ENCODE assay signal across 9 cellular contexts in the genomic region with DNA sequence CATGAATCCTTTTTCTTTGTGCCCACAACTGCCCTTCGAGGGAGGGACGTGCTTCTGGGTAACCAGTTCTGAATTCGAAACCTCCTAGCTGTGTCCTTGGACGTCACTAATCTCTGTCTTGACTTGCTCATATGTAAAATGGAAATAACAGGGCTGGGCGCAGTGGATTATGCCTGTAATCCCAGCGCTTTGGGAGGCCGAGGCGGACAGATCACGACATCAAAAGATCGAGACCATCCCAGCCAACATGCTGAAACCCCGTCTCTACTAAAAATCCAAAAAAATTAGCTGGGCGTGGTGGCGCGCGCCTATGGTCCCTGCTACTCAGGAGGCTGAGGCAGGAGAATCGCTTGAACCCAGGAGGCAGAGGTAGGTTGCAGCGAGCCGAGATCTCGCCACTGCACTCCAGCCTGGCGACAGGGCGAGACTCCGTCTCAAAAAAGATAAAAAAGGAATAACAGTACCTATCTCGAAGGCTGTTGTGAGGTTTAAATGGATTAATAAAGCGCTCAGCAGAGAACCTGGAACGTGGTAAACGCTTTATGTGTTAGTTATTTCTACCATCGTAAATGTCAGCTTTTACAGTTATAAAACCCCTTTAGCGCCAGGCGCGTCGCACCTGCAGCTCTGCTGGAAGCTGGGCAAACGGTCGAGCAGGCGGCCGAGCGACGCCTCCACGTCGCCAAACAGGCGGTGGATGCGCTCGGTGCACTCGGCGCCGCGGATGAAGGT. TPM values are rescaled to one million over a fixed set of nuclear protein-coding genes. Genes with fewer than 3 reads are reported as not detected.
DNase-seq lines count a peak whose midpoint lies in the region; ATAC-seq and TF ChIP-seq lines count a peak whose summit lies in the region.
"Had no signal": no experiment of that assay in that cellular context is flagged by ENCODE, and none has a peak within 500 bp of the region (broad histone marks: within the 10 kb centered on the region; RNA-seq: fewer than 3 reads in every experiment).

No MANE protein-coding gene starts in this region.

- peak overlapping the region; percentile 81 for H3K27ac ChIP-seq in HUES6 (ENCODE audit: low read depth, low read length)

- H3K27me3 ChIP-seq in HUES6 (ENCODE audit: control insufficient read depth, insufficient read depth, low read length) = no peaks in the 10 kb centered on the region
- H3K27me3 ChIP-seq in kidney epithelial cell (ENCODE audit: control insufficient read depth, insufficient read depth, low read length) = no peaks in the 10 kb centered on the region

- H3K4me3 ChIP-seq in HUES6 (ENCODE audit: low read depth, low read length) = peak overlapping the region; percentile 85
- peak overlapping the region; percentile 85 for H3K4me3 ChIP-seq in kidney epithelial cell (ENCODE audit: low read depth, low read length)

- H3K4me1 Mint-ChIP-seq in activated naive CD8-positive, alpha-beta T cell treated with anti-CD3 and anti-CD28 coated beads, Interleukin-2, amount 50 U/mL, for 24 hours = peaks cover 43% of the 10 kb centered on the region
- peaks cover 71% of the 10 kb centered on the region for H3K4me1 Mint-ChIP-seq in stimulated activated naive CD8-positive, alpha-beta T cell treated with anti-CD3 and anti-CD28 coated beads, Interleukin-15, amount 100 ng/mL, for 72 hours

- no peak for TF ChIP-seq CTCF in kidney epithelial cell (IDR thresholded peaks at IDR 0.05; ENCODE audit: insufficient read depth, low read length, poor library complexity, severe bottlenecking)

- peaks cover 6% of the 10 kb centered on the region; the same call in 1 of the 2 replicates for H3K4me1 ChIP-seq in HUES6 (ENCODE audit: control insufficient read depth, insufficient read depth, low read length)

- ATAC-seq in activated naive CD8-positive, alpha-beta T cell treated with anti-CD3 and anti-CD28 coated beads, Interleukin-2, amount 50 U/mL, for 24 hours = no peak
- no peak for ATAC-seq in stimulated activated naive CD8-positive, alpha-beta T cell treated with anti-CD3 and anti-CD28 coated beads, Interleukin-15, amount 100 ng/mL, for 72 hours
- no peak for ATAC-seq in GM19328 (IDR thresholded peaks at IDR 0.05; ENCODE audit: unreplicated experiment)

- H3K9me3 Mint-ChIP-seq in activated naive CD8-positive, alpha-beta T cell treated with anti-CD3 and anti-CD28 coated beads, Interleukin-2, amount 50 U/mL, for 24 hours = no peaks in the 10 kb centered on the region
- no peaks in the 10 kb centered on the region for H3K9me3 Mint-ChIP-seq in stimulated activated naive CD8-positive, alpha-beta T cell treated with anti-CD3 and anti-CD28 coated beads, Interleukin-15, amount 100 ng/mL, for 72 hours

- H3K36me3 Mint-ChIP-seq in activated naive CD8-positive, alpha-beta T cell treated with anti-CD3 and anti-CD28 coated beads, Interleukin-2, amount 50 U/mL, for 24 hours (ENCODE audit: low read depth) = peaks cover 49% of the 10 kb centered on the region

- peak overlapping the region; percentile 95 for H3K9ac ChIP-seq in HUES6 (ENCODE audit: low read length)

- no peaks in the 10 kb centered on the region for H3K9me3 ChIP-seq in HUES6 (ENCODE audit: control insufficient read depth, insufficient read depth, low read depth, low read length)

- DNase-seq in activated naive CD8-positive, alpha-beta T cell treated with anti-CD3 and anti-CD28 coated beads, Interleukin-2, amount 50 U/mL, for 24 hours = no peak
- no peak for DNase-seq in kidney epithelial cell (ENCODE audit: low read depth)
- no peak for DNase-seq in stimulated activated naive CD8-positive, alpha-beta T cell treated with anti-CD3 and anti-CD28 coated beads, Interleukin-15, amount 100 ng/mL, for 72 hours
- no peak for DNase-seq in glomerular visceral epithelial cell (ENCODE audit: extremely low spot score)
- no peak for DNase-seq in SW 1271 (lab: John Stamatoyannopoulos, UW)
- DNase-seq in cortex of kidney (lab: John Stamatoyannopoulos, UW) = no peak

- H3K36me3 ChIP-seq in HUES6 (ENCODE audit: control insufficient read depth, insufficient read depth, low read length) (peaks cover 65% of the 10 kb centered on the region), kidney epithelial cell (ENCODE audit: control insufficient read depth, insufficient read depth, low read length) (peaks cover 1% of the 10 kb centered on the region)

- peak overlapping the region; percentile 100 for H3K27ac Mint-ChIP-seq in activated naive CD8-positive, alpha-beta T cell treated with anti-CD3 and anti-CD28 coated beads, Interleukin-2, amount 50 U/mL, for 24 hours
- peak overlapping the region; percentile 86 to 99 for H3K27ac Mint-ChIP-seq in stimulated activated naive CD8-positive, alpha-beta T cell treated with anti-CD3 and anti-CD28 coated beads, Interleukin-15, amount 100 ng/mL, for 72 hours

- H3K4me3 Mint-ChIP-seq in activated naive CD8-positive, alpha-beta T cell treated with anti-CD3 and anti-CD28 coated beads, Interleukin-2, amount 50 U/mL, for 24 hours = peak overlapping the region; percentile 99
- peak overlapping the region; percentile 93 to 100 for H3K4me3 Mint-ChIP-seq in stimulated activated naive CD8-positive, alpha-beta T cell treated with anti-CD3 and anti-CD28 coated beads, Interleukin-15, amount 100 ng/mL, for 72 hours

- no peaks in the 10 kb centered on the region for H3K27me3 Mint-ChIP-seq in activated naive CD8-positive, alpha-beta T cell treated with anti-CD3 and anti-CD28 coated beads, Interleukin-2, amount 50 U/mL, for 24 hours
- no peaks in the 10 kb centered on the region for H3K27me3 Mint-ChIP-seq in stimulated activated naive CD8-positive, alpha-beta T cell treated with anti-CD3 and anti-CD28 coated beads, Interleukin-15, amount 100 ng/mL, for 72 hours

RNA-seq across cellular contexts. Expression of gene COG8, which starts 0.6 kb away (rescaled TPM):
- total RNA-seq in kidney epithelial cell = 44.8 and 68.0 TPM in 2 replicates

RNA-seq across cellular contexts. Expression of gene NIP7, which starts 0.8 kb away (rescaled TPM):
- 26.5 and 26.6 TPM in 2 replicates for total RNA-seq in kidney epithelial cell

RNA-seq across cellular contexts. Expression of gene PDF, which starts 8.3 kb away (rescaled TPM):
- 28.7 and 32.3 TPM in 2 replicates for total RNA-seq in kidney epithelial cell

RNA-seq across cellular contexts. Expression of gene TMED6, which starts 12.9 kb away (rescaled TPM):
- total RNA-seq in kidney epithelial cell = not detected in 2 replicates
- total RNA-seq: RPMI7951 had no signal

RNA-seq across cellular contexts. Expression of gene VPS4A, which starts 27.6 kb away (rescaled TPM):
- 38.1 and 42.2 TPM in 2 replicates for total RNA-seq in kidney epithelial cell
